25 cellular contexts compared by ENCODE assay signal in genomic region chr16:57514371-57514770, GRCh38. TPM values are rescaled to one million over a fixed set of nuclear protein-coding genes. Genes with fewer than 3 reads are reported as not detected.
"Had no signal": no experiment of that assay in that cellular context is flagged by ENCODE, and none has a peak within 500 bp of the region (broad histone marks: within the 10 kb centered on the region; RNA-seq: fewer than 3 reads in every experiment).

No MANE protein-coding gene starts in this region.

- H3K4me1 ChIP-seq: adrenal gland, colonic mucosa, gastrocnemius medialis, parathyroid adenoma, tibial nerve had no signal

- H3K9me3 Mint-ChIP-seq: activated CD4-positive, alpha-beta T cell treated with anti-CD3 and anti-CD28 coated beads, Interleukin-2, amount 10 ng/mL, durations not matched to agents 7 days and 5 days; effector memory CD8-positive, alpha-beta T cell; naive thymus-derived CD8-positive, alpha-beta T cell; stimulated activated memory B cell treated with anti-CD40 and anti-IgM and Interleukin-4, amounts not matched to agents 10 μg/mL and 1 μg/mL and 100 μg/mL, for 72 hours had no signal

- H3K27me3 Mint-ChIP-seq: activated CD4-positive, alpha-beta T cell treated with anti-CD3 and anti-CD28 coated beads, Interleukin-2, amount 10 ng/mL, durations not matched to agents 7 days and 5 days; activated naive CD8-positive, alpha-beta T cell; effector memory CD8-positive, alpha-beta T cell; naive thymus-derived CD8-positive, alpha-beta T cell; stimulated activated memory B cell treated with anti-CD40 and anti-IgM and Interleukin-4, amounts not matched to agents 10 μg/mL and 1 μg/mL and 100 μg/mL, for 72 hours had no signal

- H3K27me3 ChIP-seq: adrenal gland, colonic mucosa, dorsolateral prefrontal cortex, esophagus muscularis mucosa, gastrocnemius medialis, stomach, suprapubic skin, tibial nerve had no signal

- H3K9ac ChIP-seq: parathyroid adenoma had no signal

- H3K4me3 ChIP-seq: adrenal gland, colonic mucosa, dorsolateral prefrontal cortex, esophagus muscularis mucosa, gastrocnemius medialis, SK-N-MC, stomach, suprapubic skin, tibial nerve had no signal

- DNase-seq: activated CD4-positive, alpha-beta T cell treated with anti-CD3 and anti-CD28 coated beads, Interleukin-2, amount 10 ng/mL, durations not matched to agents 7 days and 5 days; activated CD4-positive, CD25-positive, alpha-beta regulatory T cell treated with anti-CD3 and anti-CD28 coated beads, Interleukin-2, amount 50 U/mL, for 72 hours; activated naive CD4-positive, alpha-beta T cell; activated T-cell treated with anti-CD3 and anti-CD28 coated beads, Interleukin-2, amount 50 U/mL, for 1 hour; colonic mucosa; dorsolateral prefrontal cortex; effector memory CD8-positive, alpha-beta T cell; gastrocnemius medialis; left cardiac atrium; small intestine; stimulated activated CD4-positive, alpha-beta T cell treated with anti-CD3 and anti-CD28 coated beads, Interleukin-15, amount 100 ng/mL, for 24 hours; stomach; T-helper 2 cell had no signal

- H3K27ac ChIP-seq: colonic mucosa, dorsolateral prefrontal cortex, esophagus muscularis mucosa, parathyroid adenoma, stomach, suprapubic skin, tibial nerve, VCaP had no signal

- H3K36me3 ChIP-seq: colonic mucosa, gastrocnemius medialis had no signal

- H3K9me3 ChIP-seq: adrenal gland, colonic mucosa, esophagus muscularis mucosa, gastrocnemius medialis, stomach, suprapubic skin, tibial nerve had no signal

- H3K27ac Mint-ChIP-seq: activated CD4-positive, alpha-beta T cell treated with anti-CD3 and anti-CD28 coated beads, Interleukin-2, amount 10 ng/mL, durations not matched to agents 7 days and 5 days; activated naive CD8-positive, alpha-beta T cell; naive thymus-derived CD8-positive, alpha-beta T cell; stimulated activated memory B cell treated with anti-CD40 and anti-IgM and Interleukin-4, amounts not matched to agents 10 μg/mL and 1 μg/mL and 100 μg/mL, for 72 hours had no signal

- H2AFZ ChIP-seq: parathyroid adenoma had no signal

- FAIRE-seq: astrocyte, small intestine had no signal

- H3K4me3 Mint-ChIP-seq: activated CD4-positive, alpha-beta T cell treated with anti-CD3 and anti-CD28 coated beads, Interleukin-2, amount 10 ng/mL, durations not matched to agents 7 days and 5 days; activated naive CD8-positive, alpha-beta T cell; effector memory CD8-positive, alpha-beta T cell; naive thymus-derived CD8-positive, alpha-beta T cell; stimulated activated memory B cell treated with anti-CD40 and anti-IgM and Interleukin-4, amounts not matched to agents 10 μg/mL and 1 μg/mL and 100 μg/mL, for 72 hours had no signal

- H3K79me2 ChIP-seq: parathyroid adenoma had no signal

- H3K4me1 Mint-ChIP-seq: activated CD4-positive, alpha-beta T cell treated with anti-CD3 and anti-CD28 coated beads, Interleukin-2, amount 10 ng/mL, durations not matched to agents 7 days and 5 days; stimulated activated memory B cell treated with anti-CD40 and anti-IgM and Interleukin-4, amounts not matched to agents 10 μg/mL and 1 μg/mL and 100 μg/mL, for 72 hours had no signal

- ATAC-seq: effector memory CD8-positive, alpha-beta T cell; gastrocnemius medialis; naive thymus-derived CD8-positive, alpha-beta T cell; sciatic nerve; stimulated activated memory B cell treated with anti-CD40 and anti-IgM and Interleukin-4, amounts not matched to agents 10 μg/mL and 1 μg/mL and 100 μg/mL, for 72 hours had no signal

RNA-seq across cellular contexts. Expression of gene ADGRG5, which starts 28.1 kb away (rescaled TPM):
- total RNA-seq: gastrocnemius medialis had no signal
